In genomic region chr14:72476657-72477499, GRCh38 we compare ENCODE assay signal across 8 cellular contexts.
DNase-seq lines count a peak whose midpoint lies in the region; ATAC-seq and TF ChIP-seq lines count a peak whose summit lies in the region.

No MANE protein-coding gene starts in this region.

- peak overlapping the region; percentile 71 to 92 (median 86) for H3K4me2 ChIP-seq in BLaER1 treated with 17β-estradiol and CSF1 and Interleukin-3, amounts not matched to agents 10 nM and 100 nM

- DNase-seq in WTC11 (ENCODE audit: low spot score) (no peak), chondrocyte (ENCODE audit: low spot score) (no peak), non-pigmented ciliary epithelial cell (ENCODE audit: low read depth) (peak; percentile 82), NCI-H2196 treated with DMSO at 0.1 percent for 48 hours (lab: John Stamatoyannopoulos, UW; ENCODE audit: unreplicated experiment) (no peak), DMS53 treated with DMSO at 0.1 percent for 48 hours (lab: John Stamatoyannopoulos, UW; ENCODE audit: unreplicated experiment) (no peak)

- no peaks in the 10 kb centered on the region for H3K27me3 Mint-ChIP-seq in WTC11 (ENCODE audit: low read depth)
- H3K27me3 Mint-ChIP-seq in chondrocyte (ENCODE audit: low read depth), result peaks cover 14% of the 10 kb centered on the region

- CTCF ChIA-PET in WTC11 (lab: Charles Lee), result interaction anchor here (1.2 kb wide), 1 partner anchor 40 kb away, joined by 4 read pairs; no protein-coding TSS in a partner anchor

- H3K27ac Mint-ChIP-seq in WTC11, result no peak overlapping the region
- peak overlapping the region; percentile 45 for H3K27ac Mint-ChIP-seq in chondrocyte (ENCODE audit: unreplicated experiment)

- peak overlapping the region in 3 of 10 experiments; percentile 4 to 38 (median 10); a peak in 3 of 20 replicates for H3K4me3 ChIP-seq in BLaER1 treated with 17β-estradiol and CSF1 and Interleukin-3, amounts not matched to agents 10 nM and 100 nM

- POLR2A ChIA-PET in WTC11 (lab: Charles Lee), result interaction anchor here (0.6 kb wide), 1 partner anchor 490 kb away, joined by 3 read pairs; no protein-coding TSS in a partner anchor

- no peaks in the 10 kb centered on the region for H3K36me3 ChIP-seq in BLaER1 treated with 17β-estradiol and CSF1 and Interleukin-3, amounts not matched to agents 10 nM and 100 nM

- H3K9me3 ChIP-seq in BLaER1 treated with 17β-estradiol and CSF1 and Interleukin-3, amounts not matched to agents 10 nM and 100 nM (replicated peaks in 1 of 11), result no peaks in the 10 kb centered on the region; a peak in 1 of 22 replicates

- H3K27me3 ChIP-seq in BLaER1 treated with 17β-estradiol and CSF1 and Interleukin-3, amounts not matched to agents 10 nM and 100 nM, result peaks cover 0 to 13% (median 0%) of the 10 kb centered on the region in 11 experiments; a peak in 2 of 22 replicates

- TF ChIP-seq CTCF in WTC11 (IDR thresholded peaks at IDR 0.05) (no peak), chondrocyte (IDR thresholded peaks at IDR 0.05) (no peak)

- peaks cover 39% of the 10 kb centered on the region for H3K4me1 Mint-ChIP-seq in WTC11
- peaks cover 20% of the 10 kb centered on the region for H3K4me1 Mint-ChIP-seq in chondrocyte (ENCODE audit: low read depth)

- H3K9me3 Mint-ChIP-seq in WTC11, result no peaks in the 10 kb centered on the region
- no peaks in the 10 kb centered on the region for H3K9me3 Mint-ChIP-seq in chondrocyte (ENCODE audit: low read depth)

- H4K20me1 ChIP-seq in BLaER1 treated with 17β-estradiol and CSF1 and Interleukin-3, amounts not matched to agents 10 nM and 100 nM, result no peaks in the 10 kb centered on the region

- H3K9ac ChIP-seq in BLaER1 treated with 17β-estradiol and CSF1 and Interleukin-3, amounts not matched to agents 10 nM and 100 nM, result peak overlapping the region in 6 of 11 experiments; percentile 2 to 23 (median 19); a peak in 4 of 22 replicates

- no peak overlapping the region for H3K4me3 Mint-ChIP-seq in WTC11
- no peak overlapping the region for H3K4me3 Mint-ChIP-seq in chondrocyte (ENCODE audit: unreplicated experiment)

- peaks cover 43 to 64% (median 60%) of the 10 kb centered on the region in 10 experiments for H3K4me1 ChIP-seq in BLaER1 treated with 17β-estradiol and CSF1 and Interleukin-3, amounts not matched to agents 10 nM and 100 nM

- H3K27ac ChIP-seq in BLaER1 treated with 17β-estradiol and CSF1 and Interleukin-3, amounts not matched to agents 10 nM and 100 nM, result peak overlapping the region in 10 of 11 experiments; percentile 14 to 67 (median 56); a peak in 19 of 22 replicates

- H3K36me3 Mint-ChIP-seq in WTC11, result no peaks in the 10 kb centered on the region
- no peaks in the 10 kb centered on the region for H3K36me3 Mint-ChIP-seq in chondrocyte (ENCODE audit: low read depth)

- peak; percentile 85 for ATAC-seq in GM19452 (IDR thresholded peaks at IDR 0.05; ENCODE audit: unreplicated experiment)
- peak; percentile 69 for ATAC-seq in HG03469 (IDR thresholded peaks at IDR 0.05; ENCODE audit: unreplicated experiment)
- ATAC-seq in WTC11, result peak; percentile 45

TF ChIP-seq in WTC11, 78 proteins besides CTCF, POLR2A, EP300 and RAD21 (continues in another document):
- TF ChIP-seq SMAD4 (CRISPR knock-in tag; IDR thresholded peaks at IDR 0.05), result no peak
- no peak for TF ChIP-seq JUN (CRISPR knock-in tag; IDR thresholded peaks at IDR 0.05)
- TF ChIP-seq RORB (CRISPR knock-in tag; IDR thresholded peaks at IDR 0.05), result no peak
- TF ChIP-seq PRRX2 (CRISPR knock-in tag; IDR thresholded peaks at IDR 0.05), result no peak
- no peak for TF ChIP-seq GRHL2 (CRISPR knock-in tag; IDR thresholded peaks at IDR 0.05; ENCODE audit: insufficient replicate concordance, severe bottlenecking)
- no peak for TF ChIP-seq STAT6 (CRISPR knock-in tag; conservative IDR thresholded peaks at IDR 0.05; ENCODE audit: low read depth)
- no peak for TF ChIP-seq OVOL2 (CRISPR knock-in tag; IDR thresholded peaks at IDR 0.05; ENCODE audit: borderline replicate concordance)
- TF ChIP-seq EMX1 (CRISPR knock-in tag; IDR thresholded peaks at IDR 0.05), result no peak
- no peak for TF ChIP-seq FOXP4 (CRISPR knock-in tag; IDR thresholded peaks at IDR 0.05)
- no peak for TF ChIP-seq USF2 (CRISPR knock-in tag; IDR thresholded peaks at IDR 0.05)
- no peak for TF ChIP-seq ZNF396 (CRISPR knock-in tag; IDR thresholded peaks at IDR 0.05; ENCODE audit: borderline replicate concordance)
- TF ChIP-seq TP53 (CRISPR knock-in tag; IDR thresholded peaks at IDR 0.05), result no peak
- no peak for TF ChIP-seq GTF2I (CRISPR knock-in tag; conservative IDR thresholded peaks at IDR 0.05)
- no peak for TF ChIP-seq ZBTB21 (CRISPR knock-in tag; IDR thresholded peaks at IDR 0.05; ENCODE audit: borderline replicate concordance)
- TF ChIP-seq PREB (CRISPR knock-in tag; IDR thresholded peaks at IDR 0.05; ENCODE audit: borderline replicate concordance), result no peak
- no peak for TF ChIP-seq NFATC4 (CRISPR knock-in tag; IDR thresholded peaks at IDR 0.05)
- no peak for TF ChIP-seq NFYB (CRISPR knock-in tag; conservative IDR thresholded peaks at IDR 0.05; ENCODE audit: low read depth)
- no peak for TF ChIP-seq HMGXB4 (CRISPR knock-in tag; IDR thresholded peaks at IDR 0.05)
- no peak for TF ChIP-seq MAX (CRISPR knock-in tag; IDR thresholded peaks at IDR 0.05)
